ENCODE assay signal across 24 cellular contexts in the genomic region with DNA sequence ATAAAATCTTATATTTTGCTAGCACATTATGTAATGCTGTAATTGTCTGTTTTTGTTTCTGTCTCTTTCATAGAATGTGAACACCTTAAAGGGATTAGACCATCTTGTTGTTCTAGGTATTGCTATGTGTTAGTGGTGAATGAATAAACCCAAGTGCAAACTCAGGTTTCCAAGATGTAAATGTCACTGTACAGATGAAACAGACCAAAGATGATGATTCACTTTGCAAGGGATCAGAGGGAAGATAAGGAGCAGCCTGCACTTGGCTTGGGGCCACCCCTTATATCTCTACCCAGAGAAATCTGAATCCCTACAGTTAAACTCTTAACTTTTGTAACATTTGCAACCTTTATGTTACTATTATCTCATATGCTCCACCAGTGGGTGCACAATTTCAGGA. TPM values are rescaled to one million over a fixed set of nuclear protein-coding genes. Genes with fewer than 3 reads are reported as not detected.
DNase-seq lines count a peak whose midpoint lies in the region; ATAC-seq and TF ChIP-seq lines count a peak whose summit lies in the region.
"Had no signal": no experiment of that assay in that cellular context is flagged by ENCODE, and none has a peak within 500 bp of the region (broad histone marks: within the 10 kb centered on the region; RNA-seq: fewer than 3 reads in every experiment).

No MANE protein-coding gene starts in this region.

- H3K4me3 Mint-ChIP-seq in activated naive CD8-positive, alpha-beta T cell treated with anti-CD3 and anti-CD28 coated beads, Interleukin-2, amount 50 U/mL, for 24 hours = no peak overlapping the region
- H3K4me3 Mint-ChIP-seq in stimulated activated memory B cell treated with anti-CD40 and anti-IgM and Interleukin-4, amounts not matched to agents 10 μg/mL and 1 μg/mL and 100 μg/mL, for 72 hours = no peak overlapping the region
- H3K4me3 Mint-ChIP-seq: activated naive CD8-positive, alpha-beta T cell; central memory CD8-positive, alpha-beta T cell; effector memory CD8-positive, alpha-beta T cell; WTC11 had no signal

- no peaks in the 10 kb centered on the region for H3K36me3 ChIP-seq in SK-N-SH (replicated peaks in 1 of 2; ENCODE audit: control insufficient read depth in 1 of 2, insufficient read depth in 2 of 2, low read length in 1 of 2)
- H3K36me3 ChIP-seq: pancreas had no signal

- no peaks in the 10 kb centered on the region for H3K27me3 Mint-ChIP-seq in activated naive CD8-positive, alpha-beta T cell treated with anti-CD3 and anti-CD28 coated beads, Interleukin-2, amount 50 U/mL, for 24 hours
- H3K27me3 Mint-ChIP-seq in stimulated activated memory B cell treated with anti-CD40 and anti-IgM and Interleukin-4, amounts not matched to agents 10 μg/mL and 1 μg/mL and 100 μg/mL, for 72 hours = no peaks in the 10 kb centered on the region
- H3K27me3 Mint-ChIP-seq: activated naive CD8-positive, alpha-beta T cell; central memory CD8-positive, alpha-beta T cell; effector memory CD8-positive, alpha-beta T cell had no signal

- H3K27ac Mint-ChIP-seq in activated naive CD8-positive, alpha-beta T cell treated with anti-CD3 and anti-CD28 coated beads, Interleukin-2, amount 50 U/mL, for 24 hours = no peak overlapping the region
- no peak overlapping the region for H3K27ac Mint-ChIP-seq in stimulated activated memory B cell treated with anti-CD40 and anti-IgM and Interleukin-4, amounts not matched to agents 10 μg/mL and 1 μg/mL and 100 μg/mL, for 72 hours
- H3K27ac Mint-ChIP-seq: activated naive CD8-positive, alpha-beta T cell; effector memory CD8-positive, alpha-beta T cell; WTC11 had no signal

- H3K4me3 ChIP-seq in SK-N-SH (ENCODE audit: low read depth in 2 of 2, low read length in 1 of 2) = no peak overlapping the region
- H3K4me3 ChIP-seq: pancreas had no signal

- H3K27me3 ChIP-seq in SK-N-SH (ENCODE audit: insufficient read depth) = no peaks in the 10 kb centered on the region
- H3K27me3 ChIP-seq: pancreas had no signal

- H3K4me2 ChIP-seq in SK-N-SH = no peak overlapping the region

- POLR2A ChIA-PET in SK-N-SH (lab: Yijun Ruan, JAX) = no interaction called here

- no peak overlapping the region for H3K9ac ChIP-seq in SK-N-SH

- no peak overlapping the region for H2AFZ ChIP-seq in SK-N-SH (ENCODE audit: low read depth)

- H3F3A ChIP-seq in SK-N-SH (replicated peaks; ENCODE audit: insufficient read depth) = no peaks in the 10 kb centered on the region

- H3K4me1 Mint-ChIP-seq in activated naive CD8-positive, alpha-beta T cell treated with anti-CD3 and anti-CD28 coated beads, Interleukin-2, amount 50 U/mL, for 24 hours = peaks cover 20% of the 10 kb centered on the region
- H3K4me1 Mint-ChIP-seq in stimulated activated memory B cell treated with anti-CD40 and anti-IgM and Interleukin-4, amounts not matched to agents 10 μg/mL and 1 μg/mL and 100 μg/mL, for 72 hours = peaks cover 11% of the 10 kb centered on the region
- H3K4me1 Mint-ChIP-seq: central memory CD8-positive, alpha-beta T cell had no signal

- TF ChIP-seq RAD21 in SK-N-SH (IDR thresholded peaks at IDR 0.05; ENCODE audit: low read length) = no peak

- no peaks in the 10 kb centered on the region for H3K79me2 ChIP-seq in SK-N-SH (ENCODE audit: insufficient read depth)

- intact Hi-C loops in left colon (cut with DNase I, micrococcal nuclease) = no loop called here

- TF ChIP-seq CTCF in SK-N-SH (IDR thresholded peaks at IDR 0.05) = no peak

- no peaks in the 10 kb centered on the region for H3K36me3 Mint-ChIP-seq in activated naive CD8-positive, alpha-beta T cell treated with anti-CD3 and anti-CD28 coated beads, Interleukin-2, amount 50 U/mL, for 24 hours (ENCODE audit: low read depth)
- H3K36me3 Mint-ChIP-seq in stimulated activated memory B cell treated with anti-CD40 and anti-IgM and Interleukin-4, amounts not matched to agents 10 μg/mL and 1 μg/mL and 100 μg/mL, for 72 hours = peaks cover 3% of the 10 kb centered on the region
- H3K36me3 Mint-ChIP-seq: WTC11 had no signal

- TF ChIP-seq EP300 in SK-N-SH (IDR thresholded peaks at IDR 0.05; ENCODE audit: borderline replicate concordance in 1 of 2, low read depth in 1 of 2, low read length in 1 of 2) = no peak

- no peak for ATAC-seq in SK-N-SH treated with all-trans-retinoic acid at 6 μM for 48 hours
- peak; percentile 97 for ATAC-seq in activated naive CD8-positive, alpha-beta T cell treated with anti-CD3 and anti-CD28 coated beads, Interleukin-2, amount 50 U/mL, for 24 hours
- ATAC-seq in left colon = peak; percentile 56
- no peak for ATAC-seq in HG03095 (IDR thresholded peaks at IDR 0.05; ENCODE audit: unreplicated experiment)
- ATAC-seq in stimulated activated memory B cell treated with anti-CD40 and anti-IgM and Interleukin-4, amounts not matched to agents 10 μg/mL and 1 μg/mL and 100 μg/mL, for 72 hours = no peak
- ATAC-seq: effector memory CD8-positive, alpha-beta T cell; left ventricle myocardium superior; pancreas; WTC11 had no signal

- DNase-seq in SK-N-SH (peak; percentile 15), HUDEP-2 (lab: John Stamatoyannopoulos, UW; ENCODE audit: unreplicated experiment in 76 of 76) (peak in 69 of 76 experiments; percentile 4 to 83 (median 54)), left colon (no peak), NCI-H1930 (lab: John Stamatoyannopoulos, UW) (no peak)
- DNase-seq in activated naive CD8-positive, alpha-beta T cell treated with anti-CD3 and anti-CD28 coated beads, Interleukin-2, amount 50 U/mL, for 24 hours = no peak
- DNase-seq: activated CD8-positive, alpha-beta memory T cell treated with anti-CD3 and anti-CD28 coated beads, Interleukin-2, amount 50 U/mL, for 48 hours; C1 segment of cervical spinal cord; DMS53; effector memory CD8-positive, alpha-beta T cell; KBM-7; left ventricle myocardium superior; NCI-H1092 treated with DMSO at 0.1 percent for 48 hours; NCI-H82; pancreas; stimulated activated CD4-positive, alpha-beta T cell treated with anti-CD3 and anti-CD28 coated beads, Interleukin-4, amount 100 ng/mL, for 24 hours; stimulated activated CD8-positive, alpha-beta memory T cell treated with anti-CD3 and anti-CD28 coated beads, Interleukin-4, amount 100 ng/mL, for 48 hours; trophoblast cell had no signal

- CTCF ChIA-PET in SK-N-SH (lab: Yijun Ruan, JAX) = no interaction called here

- H3K9me3 Mint-ChIP-seq in activated naive CD8-positive, alpha-beta T cell treated with anti-CD3 and anti-CD28 coated beads, Interleukin-2, amount 50 U/mL, for 24 hours = no peaks in the 10 kb centered on the region
- H3K9me3 Mint-ChIP-seq in stimulated activated memory B cell treated with anti-CD40 and anti-IgM and Interleukin-4, amounts not matched to agents 10 μg/mL and 1 μg/mL and 100 μg/mL, for 72 hours = no peaks in the 10 kb centered on the region
- H3K9me3 Mint-ChIP-seq: central memory CD8-positive, alpha-beta T cell; effector memory CD8-positive, alpha-beta T cell; WTC11 had no signal

- no peaks in the 10 kb centered on the region for H3K4me1 ChIP-seq in SK-N-SH (ENCODE audit: control insufficient read depth in 1 of 2, insufficient read depth in 2 of 2, low read depth in 1 of 2, low read length in 1 of 2)
- H3K4me1 ChIP-seq: pancreas had no signal

- no peaks in the 10 kb centered on the region for H3K9me3 ChIP-seq in SK-N-SH
- H3K9me3 ChIP-seq: pancreas had no signal

- H3K9me2 ChIP-seq in SK-N-SH = no peaks in the 10 kb centered on the region

- H3K27ac ChIP-seq in SK-N-SH (ENCODE audit: low read depth in 2 of 2, low read length in 1 of 2) = no peak overlapping the region
- H3K27ac ChIP-seq: 22Rv1, pancreas had no signal

- H4K20me1 ChIP-seq in SK-N-SH (ENCODE audit: insufficient read depth) = no peaks in the 10 kb centered on the region

TF ChIP-seq in SK-N-SH, 30 proteins besides CTCF, POLR2A, EP300 and RAD21:
- peak; percentile 37; the same call in 1 of the 2 replicates for TF ChIP-seq JUND (IDR thresholded peaks at IDR 0.05)
- no peak for TF ChIP-seq GABPA (IDR thresholded peaks at IDR 0.05; ENCODE audit: low read depth)
- peak; percentile 21; the same call in 1 of the 2 replicates for TF ChIP-seq NFIC (IDR thresholded peaks at IDR 0.05; ENCODE audit: borderline replicate concordance)
- peak; percentile 54; the same call in 1 of the 2 replicates for TF ChIP-seq TCF12 (IDR thresholded peaks at IDR 0.05)
- TF ChIP-seq FOSL2 (IDR thresholded peaks at IDR 0.05; ENCODE audit: borderline replicate concordance, low read depth) = peak; percentile 42; the same call in 1 of the 2 replicates
- no peak for TF ChIP-seq RXRA (IDR thresholded peaks at IDR 0.05; ENCODE audit: borderline replicate concordance, low read depth)

TF ChIP-seq in SK-N-SH treated with all-trans-retinoic acid at 6 μM for 48 hours, 23 proteins besides CTCF, POLR2A, EP300 and RAD21:
- TF ChIP-seq, protein P1, sequence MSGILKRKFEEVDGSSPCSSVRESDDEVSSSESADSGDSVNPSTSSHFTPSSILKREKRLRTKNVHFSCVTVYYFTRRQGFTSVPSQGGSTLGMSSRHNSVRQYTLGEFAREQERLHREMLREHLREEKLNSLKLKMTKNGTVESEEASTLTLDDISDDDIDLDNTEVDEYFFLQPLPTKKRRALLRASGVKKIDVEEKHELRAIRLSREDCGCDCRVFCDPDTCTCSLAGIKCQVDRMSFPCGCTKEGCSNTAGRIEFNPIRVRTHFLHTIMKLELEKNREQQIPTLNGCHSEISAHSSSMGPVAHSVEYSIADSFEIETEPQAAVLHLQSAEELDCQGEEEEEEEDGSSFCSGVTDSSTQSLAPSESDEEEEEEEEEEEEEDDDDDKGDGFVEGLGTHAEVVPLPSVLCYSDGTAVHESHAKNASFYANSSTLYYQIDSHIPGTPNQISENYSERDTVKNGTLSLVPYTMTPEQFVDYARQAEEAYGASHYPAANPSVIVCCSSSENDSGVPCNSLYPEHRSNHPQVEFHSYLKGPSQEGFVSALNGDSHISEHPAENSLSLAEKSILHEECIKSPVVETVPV (CRISPR knock-in tag; IDR thresholded peaks at IDR 0.05) = no peak

RNA-seq across cellular contexts. Expression of a gene that starts 25.4 kb away (rescaled TPM):
- polyA plus RNA-seq in SK-N-SH (2012; rRNA removed) = 230 and 247 TPM in 2 replicates
- 122 and 163 TPM in 2 replicates for polyA plus RNA-seq in SK-N-SH (2012; cell fraction: cytosol; rRNA removed)
- 383 and 398 TPM in 2 replicates for polyA plus RNA-seq in SK-N-SH (2012; cell fraction: nucleus; rRNA removed)
- 10 to 100 TPM; 45.4 to 46.4 TPM for total RNA-seq in left colon

RNA-seq across cellular contexts. Expression of a gene that starts 26.3 kb away (rescaled TPM):
- polyA plus RNA-seq in SK-N-SH (2012; rRNA removed) = 39.3 and 44.2 TPM in 2 replicates
- polyA plus RNA-seq in SK-N-SH (2012; cell fraction: cytosol; rRNA removed) = 24.8 and 25.4 TPM in 2 replicates
- 111 and 121 TPM in 2 replicates for polyA plus RNA-seq in SK-N-SH (2012; cell fraction: nucleus; rRNA removed)
- total RNA-seq in left colon = 100 to 1,000 TPM; 112 to 126 TPM

RNA-seq across cellular contexts. Expression of a gene that starts 51.1 kb away (rescaled TPM):
- polyA plus RNA-seq in SK-N-SH (2012; rRNA removed) = 21.3 and 24.8 TPM in 2 replicates
- 29.3 and 31.5 TPM in 2 replicates for polyA plus RNA-seq in SK-N-SH (2012; cell fraction: cytosol; rRNA removed)
- 11.6 and 15.9 TPM in 2 replicates for polyA plus RNA-seq in SK-N-SH (2012; cell fraction: nucleus; rRNA removed)
- 10 to 100 TPM; 11.1 to 12.8 TPM for total RNA-seq in left colon

Comparison
In these comparisons a context has a peak if more than half of its experiments do, and no peak if none do; other contexts are left out.
1. DNase-seq: peak in SK-N-SH (single experiment) and HUDEP-2 (69 of 76); none in activated naive CD8-positive, alpha-beta T cell treated with anti-CD3 and anti-CD28 coated beads, Interleukin-2, amount 50 U/mL, for 24 hours (single experiment), left colon (0 of 2) and NCI-H1930 (0 of 2).
2. ATAC-seq: peak in activated naive CD8-positive, alpha-beta T cell treated with anti-CD3 and anti-CD28 coated beads, Interleukin-2, amount 50 U/mL, for 24 hours (single experiment) and left colon (single experiment); none in SK-N-SH treated with all-trans-retinoic acid at 6 μM for 48 hours (single experiment), HG03095 (single experiment) and stimulated activated memory B cell treated with anti-CD40 and anti-IgM and Interleukin-4, amounts not matched to agents 10 μg/mL and 1 μg/mL and 100 μg/mL, for 72 hours (single experiment).